16 cellular contexts compared by ENCODE assay signal in genomic region chr12:56234746-56235436, GRCh38. TPM values are rescaled to one million over a fixed set of nuclear protein-coding genes. Genes with fewer than 3 reads are reported as not detected.
DNase-seq lines count a peak whose midpoint lies in the region; ATAC-seq and TF ChIP-seq lines count a peak whose summit lies in the region.
"Had no signal": no experiment of that assay in that cellular context is flagged by ENCODE, and none has a peak within 500 bp of the region (broad histone marks: within the 10 kb centered on the region; RNA-seq: fewer than 3 reads in every experiment).

No MANE protein-coding gene starts in this region.

- H3K4me3 ChIP-seq in SK-N-SH (ENCODE audit: low read depth in 2 of 2, low read length in 1 of 2), result no peak overlapping the region
- H3K4me3 ChIP-seq: GM23248 had no signal

- TF ChIP-seq RAD21 in SK-N-SH (IDR thresholded peaks at IDR 0.05; ENCODE audit: low read length), result no peak

- H3K36me3 ChIP-seq in SK-N-SH (replicated peaks in 1 of 2; ENCODE audit: control insufficient read depth in 1 of 2, insufficient read depth in 2 of 2, low read length in 1 of 2), result peaks cover 0 to 32% of the 10 kb centered on the region in 2 experiments

- POLR2A ChIA-PET in SK-N-SH (lab: Yijun Ruan, JAX), result interaction anchor here (0.6 to 0.8 kb wide), 2 partner anchors 13 to 98 kb away, joined by 3 read pairs; no protein-coding TSS in a partner anchor

- H3K4me1 Mint-ChIP-seq in glutamatergic neuron (ENCODE audit: low read depth, unreplicated experiment) (no peaks in the 10 kb centered on the region), progenitor cell of endocrine pancreas (ENCODE audit: low read depth) (peaks cover 23% of the 10 kb centered on the region)

- no peak overlapping the region for H3K4me2 ChIP-seq in SK-N-SH
- H3K4me2 ChIP-seq: KMS-11 had no signal

- H4K20me1 ChIP-seq in SK-N-SH (ENCODE audit: insufficient read depth), result 0 out of 2 replicates have a peak, but pooled peaks cover 4% of the 10 kb centered on the region

- no peaks in the 10 kb centered on the region for H3K36me3 Mint-ChIP-seq in glutamatergic neuron (ENCODE audit: unreplicated experiment)
- H3K36me3 Mint-ChIP-seq in progenitor cell of endocrine pancreas (ENCODE audit: insufficient read depth), result peaks cover 5% of the 10 kb centered on the region

- no peak overlapping the region for H3K27ac ChIP-seq in SK-N-SH (ENCODE audit: low read depth in 2 of 2, low read length in 1 of 2)
- H3K27ac ChIP-seq: 22Rv1, GM23248, KMS-11 had no signal

- TF ChIP-seq POLR2A in GM18505 (IDR thresholded peaks at IDR 0.05; ENCODE audit: borderline replicate concordance, extremely low read depth, insufficient read depth, insufficient read length), result no peak

- H3K9ac ChIP-seq in SK-N-SH, result no peak overlapping the region
- H3K9ac ChIP-seq: GM23248, KMS-11 had no signal

- no peak overlapping the region for H3K4me3 Mint-ChIP-seq in glutamatergic neuron (ENCODE audit: unreplicated experiment)
- H3K4me3 Mint-ChIP-seq in progenitor cell of endocrine pancreas (ENCODE audit: low read depth), result no peak overlapping the region

- no peaks in the 10 kb centered on the region for H3K79me2 ChIP-seq in SK-N-SH (ENCODE audit: insufficient read depth)

- peaks cover 0 to 7% of the 10 kb centered on the region in 2 experiments; a peak in 1 of 4 replicates for H3K4me1 ChIP-seq in SK-N-SH (ENCODE audit: control insufficient read depth in 1 of 2, insufficient read depth in 2 of 2, low read depth in 1 of 2, low read length in 1 of 2)

- H3K27me3 ChIP-seq in SK-N-SH (ENCODE audit: insufficient read depth), result no peaks in the 10 kb centered on the region

- CTCF ChIA-PET in SK-N-SH (lab: Yijun Ruan, JAX), result interaction anchor here (1.3 to 4.9 kb wide), 5 partner anchors 9 to 229 kb away, joined by 3 to 31 read pairs (median 5); partner anchors contain the start of genes ANKRD52 and SMARCC2

- ATAC-seq in GM18505 (IDR thresholded peaks at IDR 0.05; ENCODE audit: unreplicated experiment) (no peak), HG02642 (IDR thresholded peaks at IDR 0.05; ENCODE audit: poor library complexity, unreplicated experiment) (no peak)

- 57% methylated on average over 16 of the region's 16 CpGs for WGBS in SK-N-SH (ENCODE audit: low lambda C conversion rate)

- H2AFZ ChIP-seq in SK-N-SH (ENCODE audit: low read depth), result no peak overlapping the region
- H2AFZ ChIP-seq: GM23248 had no signal

- peaks cover 1% of the 10 kb centered on the region for H3K9me3 Mint-ChIP-seq in glutamatergic neuron (ENCODE audit: unreplicated experiment)
- H3K9me3 Mint-ChIP-seq in progenitor cell of endocrine pancreas (ENCODE audit: low read depth), result no peaks in the 10 kb centered on the region

- no peaks in the 10 kb centered on the region for H3K9me2 ChIP-seq in SK-N-SH

- no peaks in the 10 kb centered on the region for H3K9me3 ChIP-seq in SK-N-SH

- DNase-seq in DMS53 (lab: John Stamatoyannopoulos, UW) (peak; percentile 31), DMS53 treated with DMSO at 0.1 percent for 48 hours (lab: John Stamatoyannopoulos, UW; ENCODE audit: unreplicated experiment) (no peak), SK-N-SH (peak; percentile 69), glutamatergic neuron (no peak), progenitor cell of endocrine pancreas (ENCODE audit: low spot score, unreplicated experiment) (no peak), occipital lobe (lab: John Stamatoyannopoulos, UW) (no peak)
- DNase-seq: C1 segment of cervical spinal cord, DMS79, GM23248, NCI-H187 treated with DMSO at 0.1 percent for 48 hours, NCI-H82 had no signal

- TF ChIP-seq CTCF in SK-N-SH (IDR thresholded peaks at IDR 0.05) (no peak), glutamatergic neuron (IDR thresholded peaks at IDR 0.05; ENCODE audit: partially characterized antibody, unreplicated experiment) (no peak), progenitor cell of endocrine pancreas (IDR thresholded peaks at IDR 0.05; ENCODE audit: unreplicated experiment) (no peak)

- peaks cover 14% of the 10 kb centered on the region for H3F3A ChIP-seq in SK-N-SH (replicated peaks; ENCODE audit: insufficient read depth)

- H3K27ac Mint-ChIP-seq in glutamatergic neuron (ENCODE audit: unreplicated experiment) (peak overlapping the region; percentile 18), progenitor cell of endocrine pancreas (peak overlapping the region; percentile 85)

- H3K27me3 Mint-ChIP-seq in glutamatergic neuron (ENCODE audit: unreplicated experiment) (no peaks in the 10 kb centered on the region), progenitor cell of endocrine pancreas (no peaks in the 10 kb centered on the region)

- TF ChIP-seq EP300 in SK-N-SH (IDR thresholded peaks at IDR 0.05; ENCODE audit: borderline replicate concordance in 1 of 2, low read depth in 1 of 2, low read length in 1 of 2), result no peak

TF ChIP-seq in SK-N-SH, 30 proteins besides CTCF, POLR2A, EP300 and RAD21:
- TF ChIP-seq FOXJ3 (CRISPR knock-in tag; IDR thresholded peaks at IDR 0.05), result no peak
- no peak for TF ChIP-seq TCF12 (IDR thresholded peaks at IDR 0.05)
- peak; percentile 55 for TF ChIP-seq GATA2 (CRISPR knock-in tag; IDR thresholded peaks at IDR 0.05)

RNA-seq across cellular contexts. Expression of gene SLC39A5, which starts 5.0 kb away (rescaled TPM):
- polyA plus RNA-seq in SK-N-SH (2012; rRNA removed), result 0.12 TPM in 1 of 2 replicates, not detected in the other
- not detected in 2 replicates for polyA plus RNA-seq in SK-N-SH (2012; cell fraction: cytosol; rRNA removed)
- polyA plus RNA-seq in SK-N-SH (2012; cell fraction: nucleus; rRNA removed), result 0.59 and 0.77 TPM in 2 replicates
- 0.61 TPM for total RNA-seq in glutamatergic neuron (ENCODE audit: unreplicated experiment)
- total RNA-seq in progenitor cell of endocrine pancreas, result 62.9 and 65.2 TPM in 2 replicates
- total RNA-seq in occipital lobe, result not detected
- total RNA-seq: GM23248, NCI-H460 had no signal
- polyA plus RNA-seq: GM23248 had no signal

RNA-seq across cellular contexts. Expression of gene NABP2, which starts 10.7 kb away (rescaled TPM):
- polyA plus RNA-seq in SK-N-SH (2012; rRNA removed), result 49.3 and 52.3 TPM in 2 replicates
- 52.7 and 53.6 TPM in 2 replicates for polyA plus RNA-seq in SK-N-SH (2012; cell fraction: cytosol; rRNA removed)
- polyA plus RNA-seq in SK-N-SH (2012; cell fraction: nucleus; rRNA removed), result 12.7 and 13.1 TPM in 2 replicates
- 42.6 TPM for total RNA-seq in glutamatergic neuron (ENCODE audit: unreplicated experiment)
- 37.9 and 40.5 TPM in 2 replicates for total RNA-seq in progenitor cell of endocrine pancreas
- 20.1 TPM for total RNA-seq in occipital lobe

RNA-seq across cellular contexts. Expression of gene RNF41, which starts 13.2 kb away (rescaled TPM):
- polyA plus RNA-seq in SK-N-SH (2012; rRNA removed), result 127 and 147 TPM in 2 replicates
- polyA plus RNA-seq in SK-N-SH (2012; cell fraction: cytosol; rRNA removed), result 76.4 and 113 TPM in 2 replicates
- polyA plus RNA-seq in SK-N-SH (2012; cell fraction: nucleus; rRNA removed), result 99.8 and 124 TPM in 2 replicates
- total RNA-seq in glutamatergic neuron (ENCODE audit: unreplicated experiment), result 72.6 TPM
- total RNA-seq in progenitor cell of endocrine pancreas, result 50.0 and 50.8 TPM in 2 replicates
- 78.1 TPM for total RNA-seq in occipital lobe

RNA-seq across cellular contexts. Expression of gene ANKRD52, which starts 23.3 kb away (rescaled TPM):
- 22.5 and 23.4 TPM in 2 replicates for polyA plus RNA-seq in SK-N-SH (2012; rRNA removed)
- polyA plus RNA-seq in SK-N-SH (2012; cell fraction: cytosol; rRNA removed), result 9.9 and 14.0 TPM in 2 replicates
- polyA plus RNA-seq in SK-N-SH (2012; cell fraction: nucleus; rRNA removed), result 82.4 and 85.1 TPM in 2 replicates
- total RNA-seq in glutamatergic neuron (ENCODE audit: unreplicated experiment) (49.1 TPM), progenitor cell of endocrine pancreas (60.3 and 64.3 TPM in 2 replicates), occipital lobe (9.2 TPM)

RNA-seq across cellular contexts. Expression of gene COQ10A, which starts 31.9 kb away (rescaled TPM):
- polyA plus RNA-seq in SK-N-SH (2012; rRNA removed), result 42.2 and 56.2 TPM in 2 replicates
- polyA plus RNA-seq in SK-N-SH (2012; cell fraction: cytosol; rRNA removed), result 27.5 and 30.4 TPM in 2 replicates
- polyA plus RNA-seq in SK-N-SH (2012; cell fraction: nucleus; rRNA removed), result 121 and 165 TPM in 2 replicates
- total RNA-seq in glutamatergic neuron (ENCODE audit: unreplicated experiment) (18.9 TPM), progenitor cell of endocrine pancreas (23.6 and 24.6 TPM in 2 replicates), occipital lobe (12.9 TPM)

Comparison
In these comparisons a context has a peak if more than half of its experiments do, and no peak if none do; other contexts are left out.
1. DNase-seq: peak in DMS53 (single experiment) and SK-N-SH (single experiment); none in DMS53 treated with DMSO at 0.1 percent for 48 hours (single experiment), glutamatergic neuron (single experiment), progenitor cell of endocrine pancreas (single experiment) and occipital lobe (single experiment).
2. RNA of gene SLC39A5, which starts 5.0 kb away (total RNA-seq): 62.9 to 65.2 TPM in progenitor cell of endocrine pancreas; 0.61 TPM in glutamatergic neuron (single experiment) and not detected in occipital lobe (single experiment); every median in the first group is over 10 times any median in the second.